ENCODE assay signal across 10 cellular contexts in genomic region chr6:10582774-10583508, GRCh38.
A peak's percentile ranks its signal among the peaks of the same experiment; 100 is the strongest.
DNase-seq lines count a peak whose midpoint lies in the region; ATAC-seq and TF ChIP-seq lines count a peak whose summit lies in the region.
"Had no signal": no experiment of that assay in that cellular context is flagged by ENCODE, and none has a peak within 500 bp of the region (broad histone marks: within the 10 kb centered on the region; RNA-seq: fewer than 3 reads in every experiment).

No MANE protein-coding gene starts in this region.

- peak in 5 of 8 donors; percentile 16 to 49 (median 34) for ATAC-seq in heart right ventricle
- ATAC-seq in HG03108 (IDR thresholded peaks at IDR 0.05; ENCODE audit: unreplicated experiment): no peak

- H3K36me3 ChIP-seq in heart right ventricle (no peaks in the 10 kb centered on the region), thymus (ENCODE audit: control insufficient read depth, insufficient read depth) (no peaks in the 10 kb centered on the region), smooth muscle cell (ENCODE audit: low read depth) (no peaks in the 10 kb centered on the region)

- no peaks in the 10 kb centered on the region for H4K20me1 ChIP-seq in smooth muscle cell (ENCODE audit: low read depth)

- H3K79me2 ChIP-seq in smooth muscle cell (ENCODE audit: low read depth): no peaks in the 10 kb centered on the region

- H3K27ac Mint-ChIP-seq in activated T-cell treated with anti-CD3 and anti-CD28 coated beads, Interleukin-2, amount 50 U/mL, for 24 hours: peak overlapping the region; percentile 20
- H3K27ac Mint-ChIP-seq: activated T-helper 2 cell treated with anti-CD3 and anti-CD28 coated beads, Interferon-gamma antibody, Interleukin-2, Interleukin-4, amounts not matched to agents 10 μg/mL and 5 μg/mL and 100 μg/mL, durations not matched to agents 14 hours and 24 hours and 36 hours had no signal

- H3K27me3 Mint-ChIP-seq in activated T-cell treated with anti-CD3 and anti-CD28 coated beads, Interleukin-2, amount 50 U/mL, for 24 hours: no peaks in the 10 kb centered on the region
- H3K27me3 Mint-ChIP-seq: naive B cell had no signal

- no peak overlapping the region for H3K4me3 Mint-ChIP-seq in activated T-cell treated with anti-CD3 and anti-CD28 coated beads, Interleukin-2, amount 50 U/mL, for 24 hours
- H3K4me3 Mint-ChIP-seq: naive B cell had no signal

- H3K36me3 Mint-ChIP-seq in activated T-cell treated with anti-CD3 and anti-CD28 coated beads, Interleukin-2, amount 50 U/mL, for 24 hours (ENCODE audit: low read depth): no peaks in the 10 kb centered on the region

- intact Hi-C loops in heart right ventricle (cut with DNase I): no loop called here

- H3K4me3 ChIP-seq in heart right ventricle (no peak overlapping the region), thymus (ENCODE audit: low read length) (no peak overlapping the region), smooth muscle cell (no peak overlapping the region)

- DNase-seq in activated T-cell treated with anti-CD3 and anti-CD28 coated beads, Interleukin-2, amount 50 U/mL, for 24 hours: no peak
- DNase-seq in activated T-cell treated with anti-CD3 and anti-CD28 coated beads, Interleukin-2, amount 50 U/mL, for 48 hours: no peak
- DNase-seq in NCI-H345 (lab: John Stamatoyannopoulos, UW) (peak; percentile 85), heart right ventricle (peak in 1 of 2 donors; percentile 32), smooth muscle cell (lab: John Stamatoyannopoulos, UW; ENCODE audit: unreplicated experiment) (no peak), hepatic stellate cell (ENCODE audit: low spot score) (no peak)
- DNase-seq: naive B cell had no signal

- no peaks in the 10 kb centered on the region for H3K9me3 Mint-ChIP-seq in activated T-cell treated with anti-CD3 and anti-CD28 coated beads, Interleukin-2, amount 50 U/mL, for 24 hours
- H3K9me3 Mint-ChIP-seq: activated T-helper 2 cell treated with anti-CD3 and anti-CD28 coated beads, Interferon-gamma antibody, Interleukin-2, Interleukin-4, amounts not matched to agents 10 μg/mL and 5 μg/mL and 100 μg/mL, durations not matched to agents 14 hours and 24 hours and 36 hours; naive B cell had no signal

- TF ChIP-seq CTCF in heart right ventricle (IDR thresholded peaks at IDR 0.05): no peak
- no peak for TF ChIP-seq CTCF in smooth muscle cell (IDR thresholded peaks at IDR 0.05; ENCODE audit: borderline replicate concordance, insufficient read depth, poor library complexity, severe bottlenecking)

- H3K9ac ChIP-seq in smooth muscle cell (ENCODE audit: low read depth): no peak overlapping the region

- H3K9me3 ChIP-seq in heart right ventricle (no peaks in the 10 kb centered on the region), thymus (ENCODE audit: control insufficient read depth) (no peaks in the 10 kb centered on the region), smooth muscle cell (replicated peaks; ENCODE audit: low read depth) (no peaks in the 10 kb centered on the region)

- H2AFZ ChIP-seq in smooth muscle cell (ENCODE audit: low read depth): no peak overlapping the region

- no peaks in the 10 kb centered on the region for H3K4me1 Mint-ChIP-seq in activated T-cell treated with anti-CD3 and anti-CD28 coated beads, Interleukin-2, amount 50 U/mL, for 24 hours (ENCODE audit: low read depth)

- H3F3A ChIP-seq in smooth muscle cell (ENCODE audit: low read depth): no peaks in the 10 kb centered on the region

- WGBS in heart right ventricle, 2 donors: 20 to 35% methylated on average over 10 of the region's 10 CpGs
- 94% methylated on average over 10 of the region's 10 CpGs for WGBS in thymus
- WGBS in smooth muscle cell (ENCODE audit: low lambda C conversion rate): 29% methylated on average over 10 of the region's 10 CpGs

- no peaks in the 10 kb centered on the region for H3K27me3 ChIP-seq in heart right ventricle
- no peaks in the 10 kb centered on the region for H3K27me3 ChIP-seq in thymus (ENCODE audit: control insufficient read depth, insufficient read depth)
- peaks cover 29% of the 10 kb centered on the region for H3K27me3 ChIP-seq in smooth muscle cell (ENCODE audit: low read depth)

- no peak overlapping the region for H3K4me2 ChIP-seq in smooth muscle cell

- H3K27ac ChIP-seq in heart right ventricle (peak overlapping the region in 9 of 10 donors; percentile 10 to 72 (median 39)), thymus (ENCODE audit: low read depth) (peak overlapping the region; percentile 8), smooth muscle cell (ENCODE audit: low read depth) (no peak overlapping the region)

- H3K4me1 ChIP-seq in heart right ventricle (peaks cover 0 to 32% (median 11%) of the 10 kb centered on the region in 9 donors), thymus (ENCODE audit: control insufficient read depth, insufficient read depth, low read length) (peaks cover 2% of the 10 kb centered on the region), smooth muscle cell (ENCODE audit: low read depth) (peaks cover 60% of the 10 kb centered on the region)
